Comparison of ENCODE assay signal across 15 cellular contexts in genomic region chrX:63330681-63331080, GRCh38. TPM values are rescaled to one million over a fixed set of nuclear protein-coding genes. Genes with fewer than 3 reads are reported as not detected.
DNase-seq lines count a peak whose midpoint lies in the region; ATAC-seq, FAIRE-seq and TF ChIP-seq lines count a peak whose summit lies in the region.
"Had no signal": no experiment of that assay in that cellular context is flagged by ENCODE, and none has a peak within 500 bp of the region (broad histone marks: within the 10 kb centered on the region; RNA-seq: fewer than 3 reads in every experiment).

No MANE protein-coding gene starts in this region.

- no peak overlapping the region for H3K4me2 ChIP-seq in GM23338

- no peak overlapping the region for H3K4me3 Mint-ChIP-seq in GM23338
- H3K4me3 Mint-ChIP-seq in effector memory CD8-positive, alpha-beta T cell: no peak overlapping the region
- H3K4me3 Mint-ChIP-seq: activated CD8-positive, alpha-beta memory T cell treated with anti-CD3 and anti-CD28 coated beads, Interleukin-2, amount 10 ng/mL, durations not matched to agents 7 days and 5 days; naive B cell had no signal

- H4K20me1 ChIP-seq in GM23338 (replicated peaks; ENCODE audit: insufficient read depth): no peaks in the 10 kb centered on the region

- H3K9me3 Mint-ChIP-seq in GM23338: peaks cover 9% of the 10 kb centered on the region; the same call in 2 of the 3 replicates
- H3K9me3 Mint-ChIP-seq in effector memory CD8-positive, alpha-beta T cell: no peaks in the 10 kb centered on the region

- peaks cover 7% of the 10 kb centered on the region for H3K27me3 Mint-ChIP-seq in GM23338 (ENCODE audit: insufficient read depth, low read depth, poor library complexity)
- no peaks in the 10 kb centered on the region for H3K27me3 Mint-ChIP-seq in effector memory CD8-positive, alpha-beta T cell
- H3K27me3 Mint-ChIP-seq: activated CD8-positive, alpha-beta memory T cell treated with anti-CD3 and anti-CD28 coated beads, Interleukin-2, amount 10 ng/mL, durations not matched to agents 7 days and 5 days; naive B cell had no signal

- CTCF ChIA-PET in RWPE1 (lab: Yijun Ruan, JAX): no interaction called here

- no peaks in the 10 kb centered on the region for H3K27me3 ChIP-seq in GM23338 (ENCODE audit: insufficient read depth)
- H3K27me3 ChIP-seq in Peyer's patch: no peaks in the 10 kb centered on the region
- H3K27me3 ChIP-seq: tibial artery had no signal

- no peaks in the 10 kb centered on the region for H3K36me3 ChIP-seq in GM23338 (ENCODE audit: insufficient read depth)
- no peaks in the 10 kb centered on the region for H3K36me3 ChIP-seq in Peyer's patch
- H3K36me3 ChIP-seq: tibial artery, WERI-Rb-1 had no signal

- peak overlapping the region; percentile 48; the same call in 1 of the 2 replicates for H3K27ac Mint-ChIP-seq in GM23338
- H3K27ac Mint-ChIP-seq in effector memory CD8-positive, alpha-beta T cell: no peak overlapping the region
- H3K27ac Mint-ChIP-seq: activated CD8-positive, alpha-beta memory T cell treated with anti-CD3 and anti-CD28 coated beads, Interleukin-2, amount 10 ng/mL, durations not matched to agents 7 days and 5 days; naive B cell had no signal

- no peak for FAIRE-seq in HTR-8/SVneo (lab: Jason Lieb, UNC)
- FAIRE-seq: endothelial cell of umbilical vein had no signal

- DNase-seq in CD1c-positive myeloid dendritic cell (ENCODE audit: extremely low spot score): peak; percentile 71
- no peak for DNase-seq in GM23338 (ENCODE audit: low spot score)
- DNase-seq in RWPE1 (ENCODE audit: low spot score): peak; percentile 26
- peak; percentile 1 for DNase-seq in glomerular visceral epithelial cell (ENCODE audit: extremely low spot score)
- DNase-seq in HTR-8/SVneo (ENCODE audit: insufficient read length, low spot score): no peak
- DNase-seq in midbrain (lab: John Stamatoyannopoulos, UW): no peak
- DNase-seq in Peyer's patch: no peak
- no peak for DNase-seq in effector memory CD8-positive, alpha-beta T cell
- DNase-seq: activated CD8-positive, alpha-beta memory T cell treated with anti-CD3 and anti-CD28 coated beads, Interleukin-2, amount 10 ng/mL, durations not matched to agents 7 days and 5 days; naive B cell; tibial artery; WERI-Rb-1 had no signal

- H2AFZ ChIP-seq in GM23338: no peak overlapping the region

- H3K36me3 Mint-ChIP-seq in GM23338 (ENCODE audit: low read depth): peaks cover 13% of the 10 kb centered on the region; the same call in 2 of the 3 replicates
- H3K36me3 Mint-ChIP-seq in effector memory CD8-positive, alpha-beta T cell (ENCODE audit: insufficient read depth): peaks cover 2% of the 10 kb centered on the region

- no peak for TF ChIP-seq POLR2A in Peyer's patch (IDR thresholded peaks at IDR 0.05)

- H3K9me3 ChIP-seq in Peyer's patch: no peaks in the 10 kb centered on the region

- POLR2A ChIA-PET in RWPE1 (lab: Yijun Ruan, JAX; ENCODE audit: low non-redundant PET): no interaction called here

- no peaks in the 10 kb centered on the region for H3K79me2 ChIP-seq in GM23338 (replicated peaks; ENCODE audit: insufficient read depth)

- H3K4me3 ChIP-seq in GM23338 (no peak overlapping the region), Peyer's patch (no peak overlapping the region)
- H3K4me3 ChIP-seq: coronary artery, tibial artery had no signal

- no peak for TF ChIP-seq CTCF in GM23338 (conservative IDR thresholded peaks at IDR 0.05; ENCODE audit: low read depth in 2 of 2)
- TF ChIP-seq CTCF in RWPE1 (conservative IDR thresholded peaks at IDR 0.05; ENCODE audit: low read depth): no peak
- TF ChIP-seq CTCF in Peyer's patch (IDR thresholded peaks at IDR 0.05): no peak

- no peak overlapping the region for H3K27ac ChIP-seq in GM23338 (ENCODE audit: low read depth)
- H3K27ac ChIP-seq in RWPE1: peak overlapping the region; percentile 26
- H3K27ac ChIP-seq in Peyer's patch: no peak overlapping the region
- H3K27ac ChIP-seq: coronary artery, tibial artery, WERI-Rb-1 had no signal

- no peaks in the 10 kb centered on the region for H3F3A ChIP-seq in GM23338 (replicated peaks; ENCODE audit: low read depth)

- ATAC-seq in GM23338: no peak
- no peak for ATAC-seq in effector memory CD8-positive, alpha-beta T cell (replicated peaks)
- ATAC-seq: activated CD8-positive, alpha-beta memory T cell treated with anti-CD3 and anti-CD28 coated beads, Interleukin-2, amount 10 ng/mL, durations not matched to agents 7 days and 5 days; Panc1 had no signal

- H3K4me1 Mint-ChIP-seq in GM23338: no peaks in the 10 kb centered on the region
- H3K4me1 Mint-ChIP-seq in effector memory CD8-positive, alpha-beta T cell (ENCODE audit: low read depth in 2 of 2): peaks cover 5 to 9% of the 10 kb centered on the region in 2 donors
- H3K4me1 Mint-ChIP-seq: naive B cell had no signal

- no peaks in the 10 kb centered on the region for H3K4me1 ChIP-seq in GM23338 (ENCODE audit: insufficient read depth)
- no peaks in the 10 kb centered on the region for H3K4me1 ChIP-seq in Peyer's patch
- H3K4me1 ChIP-seq: tibial artery had no signal

- no peaks in the 10 kb centered on the region for H3K9me2 ChIP-seq in GM23338 (ENCODE audit: insufficient read depth)

TF ChIP-seq in GM23338, 12 proteins besides CTCF, POLR2A, EP300 and RAD21 (continues in another document):
- no peak for TF ChIP-seq CREB1 (CRISPR knock-in tag; IDR thresholded peaks at IDR 0.05; ENCODE audit: low read depth)
- TF ChIP-seq POLR2AphosphoS5 (IDR thresholded peaks at IDR 0.05; ENCODE audit: low read depth): no peak
- TF ChIP-seq STAT1 (IDR thresholded peaks at IDR 0.05; ENCODE audit: unreplicated experiment): no peak
- TF ChIP-seq EZH2 (IDR thresholded peaks at IDR 0.05; ENCODE audit: low read depth, unreplicated experiment): no peak
- TF ChIP-seq REST (IDR thresholded peaks at IDR 0.05; ENCODE audit: unreplicated experiment): no peak
- TF ChIP-seq NANOG (IDR thresholded peaks at IDR 0.05; ENCODE audit: borderline replicate concordance): no peak
- no peak for TF ChIP-seq ETS1 (IDR thresholded peaks at IDR 0.05)
- TF ChIP-seq JUNB (IDR thresholded peaks at IDR 0.05; ENCODE audit: unreplicated experiment): no peak
- TF ChIP-seq ZNF331 (CRISPR knock-in tag; IDR thresholded peaks at IDR 0.05; ENCODE audit: low read depth): no peak
- TF ChIP-seq EZH2phosphoT487 (IDR thresholded peaks at IDR 0.05; ENCODE audit: unreplicated experiment): no peak

RNA-seq across cellular contexts. Expression of gene SPIN4, which starts 20.5 kb away (rescaled TPM):
- total RNA-seq in GM23338 (2014; rRNA removed; shearing (Covaris generic)): 14.8 and 18.6 TPM in 2 replicates
- 12.9 and 13.5 TPM in 2 replicates for polyA plus RNA-seq in GM23338 (2016; fragmentation: Nextera tagmentation; extraction: Ambion mirVana)
- 1 to 10 TPM; 1.6 to 2.7 (median 2.4) TPM for total RNA-seq in Peyer's patch

Comparison
In these comparisons a context has a peak if more than half of its experiments do, and no peak if none do; other contexts are left out.
1. DNase-seq: peak in CD1c-positive myeloid dendritic cell (single experiment), RWPE1 (single experiment) and glomerular visceral epithelial cell (single experiment); none in GM23338 (single experiment), HTR-8/SVneo (single experiment), midbrain (single experiment), Peyer's patch (0 of 3) and effector memory CD8-positive, alpha-beta T cell (0 of 3).